Comparison of ENCODE assay signal across 21 cellular contexts in the genomic region with DNA sequence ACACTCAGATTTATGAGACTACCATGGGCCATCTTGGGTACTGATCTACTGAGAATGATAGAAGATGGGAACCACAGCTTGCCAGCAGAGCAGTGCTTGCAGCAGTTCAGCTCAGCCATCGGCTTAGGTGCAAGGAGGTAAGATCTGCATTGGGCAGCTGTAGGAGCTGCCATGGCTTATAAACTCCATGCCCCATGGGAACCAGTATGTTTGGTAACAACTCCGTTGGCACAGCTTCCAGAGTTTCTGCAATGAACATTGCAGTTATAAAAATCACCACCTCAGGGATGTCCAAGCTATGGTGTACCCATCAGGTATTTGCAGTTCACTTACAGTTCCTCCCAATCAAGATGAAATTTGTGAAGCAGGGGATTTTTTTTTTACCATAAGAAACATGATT.
"Had no signal": no experiment of that assay in that cellular context is flagged by ENCODE, and none has a peak within 500 bp of the region (broad histone marks: within the 10 kb centered on the region; RNA-seq: fewer than 3 reads in every experiment).

No MANE protein-coding gene starts in this region.

- H3K36me3 ChIP-seq: MG63, SJSA1 had no signal

- DNase-seq: IMR-90, Karpas-422, KG1, MG63, NCI-H1092 treated with DMSO at 0.1 percent for 48 hours, NCI-H1436, NCI-H187, NCI-H2029, NCI-H2081 treated with DMSO at 0.1 percent for 48 hours, NCI-H2171, NCI-H226, NCI-H446, NCI-H510A, NCI-H524 treated with DMSO at 0.1 percent for 48 hours, NCI-H82, SIG-M5 had no signal

- ATAC-seq: HepG2, Panc1 had no signal

- H3K27ac ChIP-seq: RWPE1, SJSA1, SK-N-MC had no signal

- H3K9me3 ChIP-seq: SJSA1 had no signal

- H3K4me3 ChIP-seq: MG63, SJSA1, SK-N-MC had no signal

- H3K27me3 ChIP-seq: SJSA1 had no signal
